Comparison of ENCODE assay signal across 15 cellular contexts in the genomic region with DNA sequence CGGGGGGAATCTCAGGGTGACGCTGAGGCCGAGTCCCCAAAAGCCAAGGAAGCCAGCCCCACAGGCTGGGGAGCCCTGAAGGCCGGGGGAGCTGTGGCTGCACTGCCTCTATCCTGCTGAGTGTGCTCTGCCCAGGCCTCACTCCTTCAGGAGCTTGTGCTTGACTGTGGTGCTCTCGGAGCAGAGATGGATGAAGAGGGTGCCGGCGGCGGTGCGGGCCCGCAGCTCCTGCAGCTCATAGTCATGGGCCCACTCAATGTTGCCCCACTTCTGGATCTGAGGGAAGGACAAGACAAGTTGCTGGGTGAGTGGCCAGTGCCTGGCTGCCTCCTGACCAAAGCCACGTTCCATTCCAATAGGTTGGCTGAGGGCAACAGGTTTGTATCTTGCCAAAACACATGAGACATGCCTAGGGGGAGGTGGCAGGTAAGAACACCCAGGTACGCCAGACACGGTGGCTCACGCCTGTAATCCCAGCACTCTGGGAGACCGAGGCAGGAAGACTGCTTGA.
"Had no signal": no experiment of that assay in that cellular context is flagged by ENCODE, and none has a peak within 500 bp of the region (broad histone marks: within the 10 kb centered on the region; RNA-seq: fewer than 3 reads in every experiment).

No MANE protein-coding gene starts in this region.

- H3K4me3 ChIP-seq: coronary artery, gastroesophageal sphincter, hepatocyte, SJSA1, tibial artery had no signal

- H3K27me3 Mint-ChIP-seq: activated CD8-positive, alpha-beta T cell treated with anti-CD3 and anti-CD28 coated beads for 36 hours; activated naive CD8-positive, alpha-beta T cell treated with anti-CD3 and anti-CD28 coated beads, Interleukin-2, amount 50 U/mL, for 24 hours; naive B cell had no signal

- H3K27ac ChIP-seq: coronary artery, gastroesophageal sphincter, SJSA1, tibial artery had no signal

- H3K4me1 ChIP-seq: tibial artery had no signal

- H2AFZ ChIP-seq: hepatocyte had no signal

- H3K79me2 ChIP-seq: hepatocyte had no signal

- H3K27me3 ChIP-seq: gastroesophageal sphincter, hepatocyte, SJSA1, tibial artery had no signal

- ATAC-seq: activated CD8-positive, alpha-beta T cell treated with anti-CD3 and anti-CD28 coated beads for 36 hours; activated naive CD8-positive, alpha-beta T cell treated with anti-CD3 and anti-CD28 coated beads, Interleukin-2, amount 50 U/mL, for 24 hours; activated T-cell treated with anti-CD3 and anti-CD28 coated beads, Interleukin-2, amount 50 U/mL, for 72 hours; gastroesophageal sphincter had no signal

- DNase-seq: activated CD8-positive, alpha-beta memory T cell treated with anti-CD3 and anti-CD28 coated beads, Interleukin-2, amount 50 U/mL, for 4 hours; activated CD8-positive, alpha-beta T cell treated with anti-CD3 and anti-CD28 coated beads for 36 hours; activated gamma-delta T cell treated with Interleukin-2 at 50 U/mL for 16 hours; activated naive CD8-positive, alpha-beta T cell treated with anti-CD3 and anti-CD28 coated beads, Interleukin-2, amount 50 U/mL, for 24 hours; activated T-cell treated with anti-CD3 and anti-CD28 coated beads, Interleukin-2, amount 50 U/mL, for 72 hours; central memory CD4-positive, alpha-beta T cell; effector memory CD4-positive, alpha-beta T cell; naive B cell; nucleus accumbens; T-helper 9 cell; tibial artery had no signal

- H3K9me3 ChIP-seq: gastroesophageal sphincter, SJSA1, tibial artery had no signal

- H3K4me3 Mint-ChIP-seq: activated CD8-positive, alpha-beta T cell treated with anti-CD3 and anti-CD28 coated beads for 36 hours; activated naive CD8-positive, alpha-beta T cell treated with anti-CD3 and anti-CD28 coated beads, Interleukin-2, amount 50 U/mL, for 24 hours; activated T-cell treated with anti-CD3 and anti-CD28 coated beads, Interleukin-2, amount 50 U/mL, for 72 hours; naive B cell had no signal

- H3K4me1 Mint-ChIP-seq: activated naive CD8-positive, alpha-beta T cell treated with anti-CD3 and anti-CD28 coated beads, Interleukin-2, amount 50 U/mL, for 24 hours had no signal

- H3K27ac Mint-ChIP-seq: activated CD8-positive, alpha-beta T cell treated with anti-CD3 and anti-CD28 coated beads for 36 hours; activated naive CD8-positive, alpha-beta T cell treated with anti-CD3 and anti-CD28 coated beads, Interleukin-2, amount 50 U/mL, for 24 hours; activated T-cell treated with anti-CD3 and anti-CD28 coated beads, Interleukin-2, amount 50 U/mL, for 72 hours; naive B cell had no signal

- H3K9me3 Mint-ChIP-seq: activated CD8-positive, alpha-beta T cell treated with anti-CD3 and anti-CD28 coated beads for 36 hours; activated naive CD8-positive, alpha-beta T cell treated with anti-CD3 and anti-CD28 coated beads, Interleukin-2, amount 50 U/mL, for 24 hours; activated T-cell treated with anti-CD3 and anti-CD28 coated beads, Interleukin-2, amount 50 U/mL, for 72 hours; naive B cell had no signal
